9 cellular contexts compared by ENCODE assay signal in the genomic region with DNA sequence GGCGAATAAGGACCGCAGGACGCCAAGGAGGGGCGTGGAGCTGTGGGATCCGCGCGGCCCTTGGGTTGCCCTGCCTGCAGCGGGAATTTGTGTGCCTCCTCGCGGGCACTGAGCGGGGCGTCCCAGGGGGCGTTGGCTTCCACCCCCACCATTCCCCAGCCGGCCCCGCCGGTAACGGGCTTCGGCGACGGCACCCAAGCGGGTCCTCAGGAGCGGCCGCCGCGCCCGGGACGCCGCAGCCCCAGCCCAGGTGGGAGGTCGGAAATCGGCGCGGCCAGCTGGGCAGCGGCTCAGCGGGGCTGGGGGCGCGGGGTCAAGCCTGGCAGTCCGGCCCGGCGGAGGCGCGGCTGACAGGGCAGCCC. TPM values are rescaled to one million over a fixed set of nuclear protein-coding genes. Genes with fewer than 3 reads are reported as not detected.
DNase-seq lines count a peak whose midpoint lies in the region; ATAC-seq, FAIRE-seq and TF ChIP-seq lines count a peak whose summit lies in the region.
"Had no signal": no experiment of that assay in that cellular context is flagged by ENCODE, and none has a peak within 500 bp of the region (broad histone marks: within the 10 kb centered on the region; RNA-seq: fewer than 3 reads in every experiment).

No MANE protein-coding gene starts in this region.

- no peak for FAIRE-seq in endothelial cell of umbilical vein (lab: Jason Lieb, UNC)
- FAIRE-seq: A204.1 had no signal

- 0 to 1% methylated on average over 3 to 14 of the region's 41 CpGs for WGBS in thyroid gland, 2 donors

- peak; percentile 26 for ATAC-seq in HG03439 (IDR thresholded peaks at IDR 0.05; ENCODE audit: unreplicated experiment)
- peak; percentile 45 for ATAC-seq in mucosa of descending colon

- H3K36me3 ChIP-seq in endothelial cell of umbilical vein (ENCODE audit: control insufficient read depth in 2 of 2, extremely low read depth in 1 of 2, insufficient read depth in 2 of 2, low read length in 2 of 2): no peaks in the 10 kb centered on the region
- H3K36me3 ChIP-seq in mucosa of descending colon (ENCODE audit: low read depth): no peaks in the 10 kb centered on the region
- H3K36me3 ChIP-seq in thyroid gland: no peaks in the 10 kb centered on the region

- TF ChIP-seq POLR2A in endothelial cell of umbilical vein (IDR thresholded peaks at IDR 0.05; ENCODE audit: low read depth, low read length) (no peak), thyroid gland (IDR thresholded peaks at IDR 0.05) (peak in 1 of 2 donors; percentile 55)

- H4K20me1 ChIP-seq in endothelial cell of umbilical vein (replicated peaks; ENCODE audit: control insufficient read depth, extremely low read depth, insufficient read depth, low read length): no peaks in the 10 kb centered on the region

- dilution Hi-C loops in endothelial cell of umbilical vein (cut with MboI; ENCODE audit: extremely low pct_ligation_motif_present, low sequenced_read_pairs): no loop called here

- H3K9ac ChIP-seq in endothelial cell of umbilical vein (replicated peaks; ENCODE audit: extremely low read depth, insufficient read depth, low read length): peak overlapping the region; percentile 65

- H3K9me1 ChIP-seq in endothelial cell of umbilical vein (replicated peaks; ENCODE audit: control insufficient read depth, extremely low read depth, insufficient read depth, low read length): no peaks in the 10 kb centered on the region

- DNase-seq in DMS53 (lab: John Stamatoyannopoulos, UW): peak; percentile 30
- no peak for DNase-seq in DMS53 treated with DMSO at 0.1 percent for 48 hours (lab: John Stamatoyannopoulos, UW; ENCODE audit: unreplicated experiment)
- DNase-seq in activated CD4-positive, alpha-beta T cell treated with anti-CD3 and anti-CD28 coated beads for 48 hours: peak; percentile 18
- no peak for DNase-seq in endothelial cell of umbilical vein (ENCODE audit: low read depth, low spot score)
- peak; percentile 32 to 66 (median 61) for DNase-seq in mucosa of descending colon
- DNase-seq in thyroid gland: peak; percentile 41 to 56
- no peak for DNase-seq in amniotic stem cell (lab: John Stamatoyannopoulos, UW)

- H3K4me1 ChIP-seq in endothelial cell of umbilical vein (ENCODE audit: control insufficient read depth, extremely low read depth, insufficient read depth, low read length): peaks cover 11% of the 10 kb centered on the region
- H3K4me1 ChIP-seq in mucosa of descending colon (ENCODE audit: low read depth): peaks cover 12% of the 10 kb centered on the region
- peaks cover 16 to 24% of the 10 kb centered on the region in 2 donors for H3K4me1 ChIP-seq in thyroid gland

- CTCF ChIA-PET in endothelial cell of umbilical vein (lab: Charles Lee): interaction anchor here (0.8 to 2.6 kb wide), 4 partner anchors 11 to 147 kb away, joined by 3 to 14 read pairs (median 4); a partner anchor contains a TSS

- no peak for TF ChIP-seq CTCF in endothelial cell of umbilical vein (IDR thresholded peaks at IDR 0.05; ENCODE audit: extremely low read depth in 1 of 2, insufficient read depth in 1 of 2, low read depth in 1 of 2, low read length in 2 of 2)
- no peak for TF ChIP-seq CTCF in mucosa of descending colon (IDR thresholded peaks at IDR 0.05)
- TF ChIP-seq CTCF in thyroid gland (IDR thresholded peaks at IDR 0.05): peak in 1 of 6 experiments; percentile 14

- H3K9me3 ChIP-seq in endothelial cell of umbilical vein (replicated peaks; ENCODE audit: control insufficient read depth, insufficient read depth, low read length) (no peaks in the 10 kb centered on the region), mucosa of descending colon (no peaks in the 10 kb centered on the region), thyroid gland (no peaks in the 10 kb centered on the region)

- POLR2A ChIA-PET in endothelial cell of umbilical vein (lab: Charles Lee): interaction anchor here (1.0 kb wide), 1 partner anchor 112 kb away, joined by 5 read pairs; no protein-coding TSS in a partner anchor

- intact Hi-C loops in endothelial cell of umbilical vein (cut with micrococcal nuclease) (loop anchor here (10.0 kb wide), 1 partner anchor 344 kb away; no protein-coding TSS in a partner anchor), mucosa of descending colon (cut with DNase I, micrococcal nuclease) (no loop called here), thyroid gland (cut with DNase I) (loop anchor here (5.0 kb wide), 1 partner anchor 114 kb away; a partner anchor contains a TSS)

- H3K4me3 ChIP-seq in endothelial cell of umbilical vein (replicated peaks in 1 of 3; ENCODE audit: insufficient read depth in 1 of 3, low read depth in 1 of 3, low read length in 3 of 3) (peak overlapping the region; percentile 78 to 89 (median 85)), mucosa of descending colon (peak overlapping the region; percentile 61), thyroid gland (replicated peaks in 1 of 3) (peak overlapping the region; percentile 57 to 98 (median 73))

- no peaks in the 10 kb centered on the region for H3K79me2 ChIP-seq in endothelial cell of umbilical vein (ENCODE audit: control insufficient read depth, insufficient read depth, low read length)

- H2AFZ ChIP-seq in endothelial cell of umbilical vein (ENCODE audit: low read depth, low read length): peak overlapping the region; percentile 72

- BruUV-seq in endothelial cell of umbilical vein (replicated peaks; lab: Mats Ljungman, UMichigan): no TSS peak

- H3K4me2 ChIP-seq in endothelial cell of umbilical vein (ENCODE audit: insufficient read depth, low read length): peak overlapping the region; percentile 98

- H3K27me3 ChIP-seq in endothelial cell of umbilical vein (ENCODE audit: control insufficient read depth in 2 of 2, insufficient read depth in 2 of 2, low read length in 2 of 2): peaks cover 2 to 5% of the 10 kb centered on the region in 2 experiments
- no peaks in the 10 kb centered on the region for H3K27me3 ChIP-seq in thyroid gland

- H3K27ac ChIP-seq in endothelial cell of umbilical vein (ENCODE audit: insufficient read depth, low read depth, low read length) (no peak overlapping the region), thyroid gland (peak overlapping the region in 2 of 3 donors; percentile 63 to 76)

TF ChIP-seq in endothelial cell of umbilical vein, 7 proteins besides CTCF, POLR2A, EP300 and RAD21:
- TF ChIP-seq POLR2AphosphoS5 (IDR thresholded peaks at IDR 0.05; ENCODE audit: insufficient read depth, low read depth, low read length): no peak
- peak; percentile 44 for TF ChIP-seq EZH2 (IDR thresholded peaks at IDR 0.05; ENCODE audit: borderline replicate concordance, low read depth, low read length, severe bottlenecking)
- no peak for TF ChIP-seq GATA2 (IDR thresholded peaks at IDR 0.05; ENCODE audit: insufficient read depth, insufficient read length, low read depth, low read length)

RNA-seq across cellular contexts. Expression of a gene that starts 0.3 kb away (rescaled TPM):
- total RNA-seq in endothelial cell of umbilical vein (6.2 and 6.8 TPM in 2 replicates), mucosa of descending colon (1 to 10 TPM; 3.0 to 5.9 (median 5.7) TPM), thyroid gland (10 to 100 TPM in 3 of 4 donors, 1 to 10 TPM in 1; 8.5 to 19.2 (median 12.8) TPM)
- polyA plus RNA-seq in endothelial cell of umbilical vein: 5.0 and 5.1 TPM in 2 replicates
- polyA plus RNA-seq in endothelial cell of umbilical vein (2011; cell fraction: cytosol; rRNA removed): 3.3 and 3.4 TPM in 2 replicates
- polyA plus RNA-seq in endothelial cell of umbilical vein (2011; cell fraction: nucleus; rRNA removed): 10.6 and 14.9 TPM in 2 replicates
- polyA plus RNA-seq in endothelial cell of umbilical vein (2012): 4.0 and 4.4 TPM in 2 replicates
- 8.4 and 12.6 TPM in 2 replicates for polyA minus RNA-seq in endothelial cell of umbilical vein
- 13.5 TPM for polyA minus RNA-seq in endothelial cell of umbilical vein (2011; cell fraction: cytosol; rRNA and poly(A)+ RNA removed)
- polyA minus RNA-seq in endothelial cell of umbilical vein (2011; cell fraction: nucleus; rRNA and poly(A)+ RNA removed): 11.4 and 11.7 TPM in 2 replicates

Comparison
In these comparisons a context has a peak if more than half of its experiments do, and no peak if none do; other contexts are left out.
1. DNase-seq: peak in DMS53 (single experiment), activated CD4-positive, alpha-beta T cell treated with anti-CD3 and anti-CD28 coated beads for 48 hours (single experiment), mucosa of descending colon (3 of 3) and thyroid gland (2 of 2); none in DMS53 treated with DMSO at 0.1 percent for 48 hours (single experiment), endothelial cell of umbilical vein (single experiment) and amniotic stem cell (single experiment).
2. intact Hi-C loops: an anchor here in endothelial cell of umbilical vein (10.0 kb wide) and thyroid gland (5.0 kb wide); none called in mucosa of descending colon.
3. Peak in every context shown above with its lines, with median percentiles within 50 percentile points of each other: H3K4me3 ChIP-seq.